In the genomic region with DNA sequence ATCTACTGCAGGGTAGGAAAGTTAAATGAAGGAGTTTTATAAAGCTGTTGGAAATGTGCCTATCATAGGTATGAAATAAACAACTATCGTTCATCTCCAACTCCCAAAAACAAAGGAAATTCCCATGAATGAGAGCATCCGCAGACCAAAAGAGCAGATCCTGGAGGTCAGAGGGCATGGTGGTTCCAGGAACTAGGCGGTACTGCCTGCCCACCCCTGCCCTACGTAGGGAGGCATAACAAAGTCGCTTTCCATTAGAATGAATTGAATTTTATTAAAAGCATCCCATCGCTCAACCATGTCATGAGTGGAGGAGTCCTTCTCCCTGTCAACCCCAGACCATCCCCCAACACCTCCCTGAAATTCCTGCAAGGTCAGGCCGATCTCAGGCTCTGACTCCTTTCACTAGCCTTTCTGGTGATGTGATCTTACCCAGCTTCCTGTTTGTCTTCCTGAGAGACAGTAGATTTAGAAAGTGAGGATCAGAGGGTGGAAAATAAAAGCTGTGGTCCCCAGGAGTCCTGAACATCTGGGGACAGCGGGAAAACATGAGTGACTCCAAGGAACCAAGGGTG, we compare ENCODE assay signal across 2 cellular contexts.
TF ChIP-seq lines count a peak whose summit lies in the region.

A gene with protein sequence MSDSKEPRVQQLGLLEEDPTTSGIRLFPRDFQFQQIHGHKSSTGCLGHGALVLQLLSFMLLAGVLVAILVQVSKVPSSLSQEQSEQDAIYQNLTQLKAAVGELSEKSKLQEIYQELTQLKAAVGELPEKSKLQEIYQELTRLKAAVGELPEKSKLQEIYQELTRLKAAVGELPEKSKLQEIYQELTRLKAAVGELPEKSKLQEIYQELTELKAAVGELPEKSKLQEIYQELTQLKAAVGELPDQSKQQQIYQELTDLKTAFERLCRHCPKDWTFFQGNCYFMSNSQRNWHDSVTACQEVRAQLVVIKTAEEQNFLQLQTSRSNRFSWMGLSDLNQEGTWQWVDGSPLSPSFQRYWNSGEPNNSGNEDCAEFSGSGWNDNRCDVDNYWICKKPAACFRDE (plus strand): TSS at position 525 of the 575 bp plus-strand sequence. CDS start 24 bp downstream, at position 549.

TF ChIP-seq in liver, 16 proteins besides CTCF, POLR2A, EP300 and RAD21 (continued from another document):
- TF ChIP-seq, protein P1, sequence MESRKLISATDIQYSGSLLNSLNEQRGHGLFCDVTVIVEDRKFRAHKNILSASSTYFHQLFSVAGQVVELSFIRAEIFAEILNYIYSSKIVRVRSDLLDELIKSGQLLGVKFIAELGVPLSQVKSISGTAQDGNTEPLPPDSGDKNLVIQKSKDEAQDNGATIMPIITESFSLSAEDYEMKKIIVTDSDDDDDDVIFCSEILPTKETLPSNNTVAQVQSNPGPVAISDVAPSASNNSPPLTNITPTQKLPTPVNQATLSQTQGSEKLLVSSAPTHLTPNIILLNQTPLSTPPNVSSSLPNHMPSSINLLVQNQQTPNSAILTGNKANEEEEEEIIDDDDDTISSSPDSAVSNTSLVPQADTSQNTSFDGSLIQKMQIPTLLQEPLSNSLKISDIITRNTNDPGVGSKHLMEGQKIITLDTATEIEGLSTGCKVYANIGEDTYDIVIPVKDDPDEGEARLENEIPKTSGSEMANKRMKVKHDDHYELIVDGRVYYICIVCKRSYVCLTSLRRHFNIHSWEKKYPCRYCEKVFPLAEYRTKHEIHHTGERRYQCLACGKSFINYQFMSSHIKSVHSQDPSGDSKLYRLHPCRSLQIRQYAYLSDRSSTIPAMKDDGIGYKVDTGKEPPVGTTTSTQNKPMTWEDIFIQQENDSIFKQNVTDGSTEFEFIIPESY (IDR thresholded peaks at IDR 0.05): no peak

TF ChIP-seq in HepG2, 621 proteins besides CTCF, POLR2A, EP300 and RAD21 (continued from another document):
- TF ChIP-seq FLYWCH1 (CRISPR knock-in tag; IDR thresholded peaks at IDR 0.05): no peak
- TF ChIP-seq, protein P2, sequence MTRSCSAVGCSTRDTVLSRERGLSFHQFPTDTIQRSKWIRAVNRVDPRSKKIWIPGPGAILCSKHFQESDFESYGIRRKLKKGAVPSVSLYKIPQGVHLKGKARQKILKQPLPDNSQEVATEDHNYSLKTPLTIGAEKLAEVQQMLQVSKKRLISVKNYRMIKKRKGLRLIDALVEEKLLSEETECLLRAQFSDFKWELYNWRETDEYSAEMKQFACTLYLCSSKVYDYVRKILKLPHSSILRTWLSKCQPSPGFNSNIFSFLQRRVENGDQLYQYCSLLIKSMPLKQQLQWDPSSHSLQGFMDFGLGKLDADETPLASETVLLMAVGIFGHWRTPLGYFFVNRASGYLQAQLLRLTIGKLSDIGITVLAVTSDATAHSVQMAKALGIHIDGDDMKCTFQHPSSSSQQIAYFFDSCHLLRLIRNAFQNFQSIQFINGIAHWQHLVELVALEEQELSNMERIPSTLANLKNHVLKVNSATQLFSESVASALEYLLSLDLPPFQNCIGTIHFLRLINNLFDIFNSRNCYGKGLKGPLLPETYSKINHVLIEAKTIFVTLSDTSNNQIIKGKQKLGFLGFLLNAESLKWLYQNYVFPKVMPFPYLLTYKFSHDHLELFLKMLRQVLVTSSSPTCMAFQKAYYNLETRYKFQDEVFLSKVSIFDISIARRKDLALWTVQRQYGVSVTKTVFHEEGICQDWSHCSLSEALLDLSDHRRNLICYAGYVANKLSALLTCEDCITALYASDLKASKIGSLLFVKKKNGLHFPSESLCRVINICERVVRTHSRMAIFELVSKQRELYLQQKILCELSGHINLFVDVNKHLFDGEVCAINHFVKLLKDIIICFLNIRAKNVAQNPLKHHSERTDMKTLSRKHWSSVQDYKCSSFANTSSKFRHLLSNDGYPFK (CRISPR knock-in tag; IDR thresholded peaks at IDR 0.05; ENCODE audit: borderline replicate concordance): no peak
- no peak for TF ChIP-seq ATRX (CRISPR knock-in tag; IDR thresholded peaks at IDR 0.05; ENCODE audit: borderline replicate concordance)
- no peak for TF ChIP-seq SP1 (IDR thresholded peaks at IDR 0.05)
- no peak for TF ChIP-seq SP1 (CRISPR knock-in tag; IDR thresholded peaks at IDR 0.05)
- TF ChIP-seq CHCHD3 (CRISPR knock-in tag; IDR thresholded peaks at IDR 0.05): no peak
- TF ChIP-seq, protein P3, sequence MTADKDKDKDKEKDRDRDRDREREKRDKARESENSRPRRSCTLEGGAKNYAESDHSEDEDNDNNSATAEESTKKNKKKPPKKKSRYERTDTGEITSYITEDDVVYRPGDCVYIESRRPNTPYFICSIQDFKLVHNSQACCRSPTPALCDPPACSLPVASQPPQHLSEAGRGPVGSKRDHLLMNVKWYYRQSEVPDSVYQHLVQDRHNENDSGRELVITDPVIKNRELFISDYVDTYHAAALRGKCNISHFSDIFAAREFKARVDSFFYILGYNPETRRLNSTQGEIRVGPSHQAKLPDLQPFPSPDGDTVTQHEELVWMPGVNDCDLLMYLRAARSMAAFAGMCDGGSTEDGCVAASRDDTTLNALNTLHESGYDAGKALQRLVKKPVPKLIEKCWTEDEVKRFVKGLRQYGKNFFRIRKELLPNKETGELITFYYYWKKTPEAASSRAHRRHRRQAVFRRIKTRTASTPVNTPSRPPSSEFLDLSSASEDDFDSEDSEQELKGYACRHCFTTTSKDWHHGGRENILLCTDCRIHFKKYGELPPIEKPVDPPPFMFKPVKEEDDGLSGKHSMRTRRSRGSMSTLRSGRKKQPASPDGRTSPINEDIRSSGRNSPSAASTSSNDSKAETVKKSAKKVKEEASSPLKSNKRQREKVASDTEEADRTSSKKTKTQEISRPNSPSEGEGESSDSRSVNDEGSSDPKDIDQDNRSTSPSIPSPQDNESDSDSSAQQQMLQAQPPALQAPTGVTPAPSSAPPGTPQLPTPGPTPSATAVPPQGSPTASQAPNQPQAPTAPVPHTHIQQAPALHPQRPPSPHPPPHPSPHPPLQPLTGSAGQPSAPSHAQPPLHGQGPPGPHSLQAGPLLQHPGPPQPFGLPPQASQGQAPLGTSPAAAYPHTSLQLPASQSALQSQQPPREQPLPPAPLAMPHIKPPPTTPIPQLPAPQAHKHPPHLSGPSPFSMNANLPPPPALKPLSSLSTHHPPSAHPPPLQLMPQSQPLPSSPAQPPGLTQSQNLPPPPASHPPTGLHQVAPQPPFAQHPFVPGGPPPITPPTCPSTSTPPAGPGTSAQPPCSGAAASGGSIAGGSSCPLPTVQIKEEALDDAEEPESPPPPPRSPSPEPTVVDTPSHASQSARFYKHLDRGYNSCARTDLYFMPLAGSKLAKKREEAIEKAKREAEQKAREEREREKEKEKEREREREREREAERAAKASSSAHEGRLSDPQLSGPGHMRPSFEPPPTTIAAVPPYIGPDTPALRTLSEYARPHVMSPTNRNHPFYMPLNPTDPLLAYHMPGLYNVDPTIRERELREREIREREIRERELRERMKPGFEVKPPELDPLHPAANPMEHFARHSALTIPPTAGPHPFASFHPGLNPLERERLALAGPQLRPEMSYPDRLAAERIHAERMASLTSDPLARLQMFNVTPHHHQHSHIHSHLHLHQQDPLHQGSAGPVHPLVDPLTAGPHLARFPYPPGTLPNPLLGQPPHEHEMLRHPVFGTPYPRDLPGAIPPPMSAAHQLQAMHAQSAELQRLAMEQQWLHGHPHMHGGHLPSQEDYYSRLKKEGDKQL (CRISPR knock-in tag; IDR thresholded peaks at IDR 0.05; ENCODE audit: low read depth): no peak
- TF ChIP-seq, protein P4, sequence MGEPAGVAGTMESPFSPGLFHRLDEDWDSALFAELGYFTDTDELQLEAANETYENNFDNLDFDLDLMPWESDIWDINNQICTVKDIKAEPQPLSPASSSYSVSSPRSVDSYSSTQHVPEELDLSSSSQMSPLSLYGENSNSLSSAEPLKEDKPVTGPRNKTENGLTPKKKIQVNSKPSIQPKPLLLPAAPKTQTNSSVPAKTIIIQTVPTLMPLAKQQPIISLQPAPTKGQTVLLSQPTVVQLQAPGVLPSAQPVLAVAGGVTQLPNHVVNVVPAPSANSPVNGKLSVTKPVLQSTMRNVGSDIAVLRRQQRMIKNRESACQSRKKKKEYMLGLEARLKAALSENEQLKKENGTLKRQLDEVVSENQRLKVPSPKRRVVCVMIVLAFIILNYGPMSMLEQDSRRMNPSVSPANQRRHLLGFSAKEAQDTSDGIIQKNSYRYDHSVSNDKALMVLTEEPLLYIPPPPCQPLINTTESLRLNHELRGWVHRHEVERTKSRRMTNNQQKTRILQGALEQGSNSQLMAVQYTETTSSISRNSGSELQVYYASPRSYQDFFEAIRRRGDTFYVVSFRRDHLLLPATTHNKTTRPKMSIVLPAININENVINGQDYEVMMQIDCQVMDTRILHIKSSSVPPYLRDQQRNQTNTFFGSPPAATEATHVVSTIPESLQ (CRISPR knock-in tag; conservative IDR thresholded peaks at IDR 0.05): no peak
- no peak for TF ChIP-seq CHD2 (IDR thresholded peaks at IDR 0.05; ENCODE audit: low read depth, low read length)
- no peak for TF ChIP-seq ARNTL (CRISPR knock-in tag; IDR thresholded peaks at IDR 0.05)
- no peak for TF ChIP-seq KDM6A (CRISPR knock-in tag; IDR thresholded peaks at IDR 0.05; ENCODE audit: low read depth)
- TF ChIP-seq, protein P5, sequence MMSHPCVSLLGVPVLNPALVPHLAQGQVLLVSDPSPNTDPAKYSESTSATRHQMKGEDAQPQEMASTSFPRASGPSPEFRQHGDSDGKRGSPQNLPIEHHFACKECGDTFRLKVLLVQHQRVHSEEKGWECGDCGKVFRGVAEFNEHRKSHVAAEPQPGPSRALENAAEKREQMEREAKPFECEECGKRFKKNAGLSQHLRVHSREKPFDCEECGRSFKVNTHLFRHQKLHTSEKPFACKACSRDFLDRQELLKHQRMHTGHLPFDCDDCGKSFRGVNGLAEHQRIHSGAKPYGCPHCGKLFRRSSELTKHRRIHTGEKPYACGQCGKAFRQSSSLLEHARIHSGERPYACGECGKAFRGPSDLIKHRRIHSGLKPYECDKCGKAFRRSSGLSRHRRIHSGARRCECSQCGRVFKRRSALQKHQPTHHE (CRISPR knock-in tag; IDR thresholded peaks at IDR 0.05; ENCODE audit: borderline replicate concordance): no peak
- TF ChIP-seq ZNF883 (CRISPR knock-in tag; IDR thresholded peaks at IDR 0.05; ENCODE audit: not compliant biosample characterization): no peak
- no peak for TF ChIP-seq TRIM24 (CRISPR knock-in tag; IDR thresholded peaks at IDR 0.05)
- no peak for TF ChIP-seq NFATC3 (CRISPR knock-in tag; IDR thresholded peaks at IDR 0.05)
